8 cellular contexts compared by ENCODE assay signal in the genomic region with DNA sequence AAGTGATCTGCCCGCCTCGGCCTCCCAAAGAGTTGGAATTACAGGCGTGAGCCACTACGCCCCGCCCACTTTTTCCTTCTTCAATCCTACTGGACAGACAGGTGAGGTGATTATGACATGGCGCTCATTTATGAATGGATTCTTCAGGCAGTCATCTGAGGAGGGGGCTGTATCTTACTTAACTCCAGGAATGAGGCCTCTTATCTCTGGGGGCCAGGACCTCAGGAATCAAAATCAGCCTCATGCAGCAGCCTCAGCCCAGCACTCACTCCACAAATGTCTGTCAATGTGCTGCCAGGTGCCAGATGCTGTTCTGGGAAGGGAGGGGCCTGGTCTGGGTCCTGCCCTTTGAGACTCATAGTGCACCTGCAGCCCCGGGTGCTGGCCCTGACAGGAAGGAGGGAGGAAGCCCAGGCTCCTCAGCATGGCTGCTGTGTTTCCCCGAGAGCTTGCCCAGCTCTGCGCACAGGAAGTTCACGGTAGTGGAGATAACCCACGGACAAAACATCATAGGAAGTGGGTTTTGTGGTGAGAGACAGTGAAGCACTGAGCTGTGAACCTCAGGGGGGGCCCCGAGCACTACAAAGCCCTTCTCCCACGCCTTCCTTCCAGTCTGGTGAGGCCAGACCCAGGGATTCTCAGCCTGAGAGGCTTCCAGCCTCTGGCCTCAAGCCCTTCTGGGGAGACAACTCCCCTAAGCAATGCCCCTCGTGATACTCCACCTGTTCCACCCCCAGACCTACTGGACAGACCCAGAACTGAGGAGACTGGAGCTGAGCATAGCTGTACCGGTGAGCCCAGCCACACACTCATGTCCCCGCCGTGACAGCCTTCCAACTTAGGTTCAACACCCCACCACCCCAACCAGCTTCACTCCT. TPM values are rescaled to one million over a fixed set of nuclear protein-coding genes. Genes with fewer than 3 reads are reported as not detected.
DNase-seq lines count a peak whose midpoint lies in the region; ATAC-seq and TF ChIP-seq lines count a peak whose summit lies in the region.
"Had no signal": no experiment of that assay in that cellular context is flagged by ENCODE, and none has a peak within 500 bp of the region (broad histone marks: within the 10 kb centered on the region; RNA-seq: fewer than 3 reads in every experiment).

No MANE protein-coding gene starts in this region.

- peak; percentile 97 for ATAC-seq in HG02938 (IDR thresholded peaks at IDR 0.05; ENCODE audit: unreplicated experiment)

- TF ChIP-seq POLR2A in GM18951 (IDR thresholded peaks at IDR 0.05; ENCODE audit: extremely low read depth, insufficient read depth, insufficient read length): peak; percentile 45

- DNase-seq in NCI-H69 (lab: John Stamatoyannopoulos, UW) (peak; percentile 60), fibroblast of villous mesenchyme (ENCODE audit: low read depth) (peak; percentile 53), amniotic stem cell (lab: John Stamatoyannopoulos, UW) (no peak)
- DNase-seq in activated CD8-positive, alpha-beta memory T cell treated with anti-CD3 and anti-CD28 coated beads for 4 hours (ENCODE audit: low read depth in 2 of 2): peak; percentile 71 to 80
- DNase-seq in stimulated activated CD4-positive, alpha-beta T cell treated with anti-CD3 and anti-CD28 coated beads, Interleukin-1b, Interleukin-23, amount 100 ng/mL, for 4 hours (ENCODE audit: low read depth in 2 of 2): peak; percentile 57 to 69

- no peak overlapping the region for H3K4me3 ChIP-seq in fibroblast of villous mesenchyme (ENCODE audit: low read depth, low read length)

- no peak for TF ChIP-seq CTCF in fibroblast of villous mesenchyme (IDR thresholded peaks at IDR 0.05; ENCODE audit: insufficient read depth, low read depth, low read length)

- in situ Hi-C loops in GM18951 (cut with MboI; ENCODE audit: low sequenced_read_pairs, unreplicated experiment): no loop called here

RNA-seq across cellular contexts. Expression of gene GALNT6, which starts 22.3 kb away (rescaled TPM):
- total RNA-seq in fibroblast of villous mesenchyme: 32.2 and 66.9 TPM in 2 replicates

RNA-seq across cellular contexts. Expression of gene CELA1, which starts 22.4 kb away (rescaled TPM):
- not detected in 2 replicates for total RNA-seq in fibroblast of villous mesenchyme
- total RNA-seq: urinary bladder had no signal

RNA-seq across cellular contexts. Expression of gene BIN2, which starts 44.9 kb away (rescaled TPM):
- not detected in 2 replicates for total RNA-seq in fibroblast of villous mesenchyme

RNA-seq across cellular contexts. Expression of gene SLC4A8, which starts 55.8 kb away (rescaled TPM):
- 6.9 and 9.0 TPM in 2 replicates for total RNA-seq in fibroblast of villous mesenchyme
